Comparison of ENCODE assay signal across 15 cellular contexts in the genomic region with DNA sequence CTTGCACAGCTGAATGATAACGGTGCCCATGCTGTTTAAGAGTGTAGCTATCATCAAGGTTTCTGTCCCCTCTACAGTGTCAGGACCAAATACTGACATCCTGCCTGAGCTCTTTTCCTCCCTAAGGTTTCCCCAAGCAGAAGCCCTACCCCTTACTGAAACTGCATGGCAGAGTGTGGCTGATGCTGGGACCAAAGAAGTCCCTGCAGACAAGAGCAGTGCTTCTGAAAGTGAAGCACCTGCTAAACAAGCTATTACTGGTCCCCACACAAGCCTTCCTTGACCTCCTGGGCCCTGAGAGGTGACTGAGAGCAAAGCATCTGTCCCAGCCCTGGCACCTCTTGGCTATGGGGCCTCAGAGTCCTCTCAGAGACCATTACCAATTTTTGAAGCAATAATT. TPM values are rescaled to one million over a fixed set of nuclear protein-coding genes. Genes with fewer than 3 reads are reported as not detected.
DNase-seq lines count a peak whose midpoint lies in the region; ATAC-seq and TF ChIP-seq lines count a peak whose summit lies in the region.
"Had no signal": no experiment of that assay in that cellular context is flagged by ENCODE, and none has a peak within 500 bp of the region (broad histone marks: within the 10 kb centered on the region; RNA-seq: fewer than 3 reads in every experiment).

No MANE protein-coding gene starts in this region.

- H3K4me2 ChIP-seq in OCI-LY7 (ENCODE audit: low read length): 0 out of 2 replicates have a peak overlapping the region, but pooled peaks have one; percentile 7

- no peaks in the 10 kb centered on the region for H3K9me2 ChIP-seq in OCI-LY7 (ENCODE audit: insufficient read depth, low read length)

- no TSS peak for BruUV-seq in OCI-LY7 (replicated peaks; lab: Mats Ljungman, UMichigan)

- H3K27me3 Mint-ChIP-seq in activated CD4-positive, alpha-beta T cell treated with anti-CD3 and anti-CD28 coated beads, Interleukin-2, amount 10 ng/mL, durations not matched to agents 24 days and 14 days: no peaks in the 10 kb centered on the region

- no peak for TF ChIP-seq CTCF in OCI-LY7 (conservative IDR thresholded peaks at IDR 0.05; ENCODE audit: low read length)

- no peaks in the 10 kb centered on the region for H3K36me3 Mint-ChIP-seq in activated CD4-positive, alpha-beta T cell treated with anti-CD3 and anti-CD28 coated beads, Interleukin-2, amount 10 ng/mL, durations not matched to agents 24 days and 14 days (ENCODE audit: low read depth)

- H3K36me3 ChIP-seq in OCI-LY7 (ENCODE audit: insufficient read depth, low read length): no peaks in the 10 kb centered on the region
- H3K36me3 ChIP-seq: BE2C had no signal

- no peak overlapping the region for H3K4me3 ChIP-seq in OCI-LY7 (ENCODE audit: low read depth, low read length, poor library complexity, severe bottlenecking)

- no peaks in the 10 kb centered on the region for H3K9me3 Mint-ChIP-seq in activated CD4-positive, alpha-beta T cell treated with anti-CD3 and anti-CD28 coated beads, Interleukin-2, amount 10 ng/mL, durations not matched to agents 24 days and 14 days
- H3K9me3 Mint-ChIP-seq: activated T-helper 1 cell treated with anti-CD3 and anti-CD28 coated beads, Interleukin-12 subunit alpha, Interleukin-12 subunit beta, Interleukin-2, Interleukin-4 antibody, amounts not matched to agents 30 ng/mL and 10 ng/mL and 1 ng/mL, durations not matched to agents 14 hours and 24 hours and 36 hours had no signal

- no peaks in the 10 kb centered on the region for H4K20me1 ChIP-seq in OCI-LY7 (ENCODE audit: insufficient read depth, low read length)

- intact Hi-C loops in OCI-LY7 (cut with micrococcal nuclease; ENCODE audit: unreplicated experiment): loop anchor here (5.0 kb wide), 1 partner anchor 2002 kb away; no protein-coding TSS in a partner anchor
- intact Hi-C loops in activated CD4-positive, alpha-beta T cell treated with anti-CD3 and anti-CD28 coated beads, Interleukin-2, amount 10 ng/mL, durations not matched to agents 24 days and 14 days (cut with micrococcal nuclease): no loop called here

- ATAC-seq in GM18517 (IDR thresholded peaks at IDR 0.05; ENCODE audit: unreplicated experiment): peak; percentile 44
- ATAC-seq in GM21447 (IDR thresholded peaks at IDR 0.05; ENCODE audit: unreplicated experiment): peak; percentile 61
- peak; percentile 47 for ATAC-seq in HG03025 (IDR thresholded peaks at IDR 0.05; ENCODE audit: low FRiP score, unreplicated experiment)
- ATAC-seq: HCT116; stimulated activated naive CD8-positive, alpha-beta T cell treated with anti-CD3 and anti-CD28 coated beads, Interleukin-15, Interleukin-2, amounts not matched to agents 100 U/mL and 50 U/mL, for 24 hours had no signal

- no peak overlapping the region for H3K4me3 Mint-ChIP-seq in activated CD4-positive, alpha-beta T cell treated with anti-CD3 and anti-CD28 coated beads, Interleukin-2, amount 10 ng/mL, durations not matched to agents 24 days and 14 days
- H3K4me3 Mint-ChIP-seq: activated T-helper 1 cell treated with anti-CD3 and anti-CD28 coated beads, Interleukin-12 subunit alpha, Interleukin-12 subunit beta, Interleukin-2, Interleukin-4 antibody, amounts not matched to agents 30 ng/mL and 10 ng/mL and 1 ng/mL, durations not matched to agents 14 hours and 24 hours and 36 hours had no signal

- H3K4me1 Mint-ChIP-seq in activated CD4-positive, alpha-beta T cell treated with anti-CD3 and anti-CD28 coated beads, Interleukin-2, amount 10 ng/mL, durations not matched to agents 24 days and 14 days: no peaks in the 10 kb centered on the region

- no peaks in the 10 kb centered on the region for H3K9me3 ChIP-seq in OCI-LY7 (ENCODE audit: low read length)
- H3K9me3 ChIP-seq: BE2C had no signal

- DNase-seq in OCI-LY7 (ENCODE audit: low spot score): no peak
- no peak for DNase-seq in activated CD4-positive, alpha-beta T cell treated with anti-CD3 and anti-CD28 coated beads, Interleukin-2, amount 10 ng/mL, durations not matched to agents 24 days and 14 days
- no peak for DNase-seq in NK-92 (lab: John Stamatoyannopoulos, UW; ENCODE audit: unreplicated experiment)
- DNase-seq in NCI-H748 treated with DMSO at 0.1 percent for 48 hours (lab: John Stamatoyannopoulos, UW): no peak
- no peak for DNase-seq in retina
- DNase-seq: BE2C; GDM1; NCI-H446 treated with DMSO at 0.1 percent for 48 hours; SIG-M5; stimulated activated naive CD8-positive, alpha-beta T cell treated with anti-CD3 and anti-CD28 coated beads, Interleukin-15, Interleukin-2, amounts not matched to agents 100 U/mL and 50 U/mL, for 24 hours had no signal

- POLR2A ChIA-PET in OCI-LY7 (lab: Charles Lee): no interaction called here

- peaks cover 10% of the 10 kb centered on the region for H3K4me1 ChIP-seq in OCI-LY7 (ENCODE audit: insufficient read depth, low read length, poor library complexity, severe bottlenecking)
- H3K4me1 ChIP-seq: BE2C had no signal

- H3K27ac Mint-ChIP-seq in activated CD4-positive, alpha-beta T cell treated with anti-CD3 and anti-CD28 coated beads, Interleukin-2, amount 10 ng/mL, durations not matched to agents 24 days and 14 days: no peak overlapping the region
- H3K27ac Mint-ChIP-seq: activated T-helper 1 cell treated with anti-CD3 and anti-CD28 coated beads, Interleukin-12 subunit alpha, Interleukin-12 subunit beta, Interleukin-2, Interleukin-4 antibody, amounts not matched to agents 30 ng/mL and 10 ng/mL and 1 ng/mL, durations not matched to agents 14 hours and 24 hours and 36 hours had no signal

- CTCF ChIA-PET in OCI-LY7 (lab: Charles Lee; ENCODE audit: unreplicated experiment): no interaction called here

- no peak overlapping the region for H2AFZ ChIP-seq in OCI-LY7 (ENCODE audit: low read length)

- no peaks in the 10 kb centered on the region for H3K79me2 ChIP-seq in OCI-LY7 (ENCODE audit: insufficient read depth, low read depth, low read length)

- H3K27ac ChIP-seq in OCI-LY7 (ENCODE audit: low read depth, low read length, poor library complexity, severe bottlenecking): no peak overlapping the region

RNA-seq across cellular contexts. Expression of gene CFAP90, which starts 56.1 kb away (rescaled TPM):
- not detected in 2 replicates for total RNA-seq in OCI-LY7 (2014; rRNA removed; shearing (Covaris generic))
- not detected in 2 replicates for total RNA-seq in OCI-LY7 (2022)
- not detected in 2 replicates for total RNA-seq in activated CD4-positive, alpha-beta T cell treated with anti-CD3 and anti-CD28 coated beads, Interleukin-2, amount 10 ng/mL, durations not matched to agents 24 days and 14 days
- total RNA-seq: activated T-helper 1 cell treated with anti-CD3 and anti-CD28 coated beads, Interleukin-12 subunit alpha, Interleukin-12 subunit beta, Interleukin-2, Interleukin-4 antibody, amounts not matched to agents 30 ng/mL and 10 ng/mL and 1 ng/mL, durations not matched to agents 14 hours and 24 hours and 36 hours had no signal
